In the genomic region with DNA sequence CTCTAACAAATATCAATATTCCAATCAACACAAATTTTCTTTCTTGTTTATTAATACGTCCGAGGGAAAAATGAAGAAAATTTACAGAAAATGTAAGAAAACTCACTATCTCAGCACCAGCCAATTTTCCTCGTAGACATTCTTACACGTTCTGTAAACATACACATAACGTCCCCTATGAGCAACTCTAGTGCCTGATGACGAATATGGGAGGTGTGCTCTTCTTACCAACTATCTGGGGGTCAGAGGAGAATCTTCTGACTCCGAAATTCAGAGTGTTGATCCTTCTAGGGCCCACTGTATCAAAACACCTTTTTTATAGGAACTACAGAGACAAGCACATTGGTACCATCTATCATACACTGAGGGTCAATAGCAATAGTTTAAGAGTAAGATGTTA, we compare ENCODE assay signal across 23 cellular contexts.
DNase-seq lines count a peak whose midpoint lies in the region; ATAC-seq and TF ChIP-seq lines count a peak whose summit lies in the region.
"Had no signal": no experiment of that assay in that cellular context is flagged by ENCODE, and none has a peak within 500 bp of the region (broad histone marks: within the 10 kb centered on the region; RNA-seq: fewer than 3 reads in every experiment).

No MANE protein-coding gene starts in this region.

- H3K9me3 Mint-ChIP-seq in activated CD8-positive, alpha-beta memory T cell treated with anti-CD3 and anti-CD28 coated beads, Interleukin-2, amount 10 ng/mL, durations not matched to agents 7 days and 5 days (ENCODE audit: low read depth): peaks cover 9% of the 10 kb centered on the region

- no peak overlapping the region for H3K4me3 Mint-ChIP-seq in activated CD8-positive, alpha-beta memory T cell treated with anti-CD3 and anti-CD28 coated beads, Interleukin-2, amount 10 ng/mL, durations not matched to agents 7 days and 5 days
- H3K4me3 Mint-ChIP-seq: CD8-positive, alpha-beta memory T cell had no signal

- WGBS in mesodermal cell (ENCODE audit: insufficient coverage in 2 of 2), 2 experiments: 100% methylated on average over 4 of the region's 7 CpGs; no CpG with 5 or more reads in 1 of the 2 experiments

- no peaks in the 10 kb centered on the region for H3K9me3 ChIP-seq in cardiac muscle cell (ENCODE audit: low read depth)
- H3K9me3 ChIP-seq in mesodermal cell (ENCODE audit: control insufficient read depth, low read length): peaks cover 30% of the 10 kb centered on the region
- no peaks in the 10 kb centered on the region for H3K9me3 ChIP-seq in uterus

- H3K27me3 ChIP-seq in cardiac muscle cell (no peaks in the 10 kb centered on the region), uterus (no peaks in the 10 kb centered on the region)
- H3K27me3 ChIP-seq: Peyer's patch had no signal

- CTCF ChIA-PET in activated CD8-positive, alpha-beta memory T cell treated with anti-CD3 and anti-CD28 coated beads, Interleukin-2, amount 10 ng/mL, durations not matched to agents 7 days and 5 days (lab: Charles Lee): interaction anchor here (0.6 kb wide), 1 partner anchor 816 kb away, joined by 3 read pairs; no protein-coding TSS in a partner anchor

- H3K36me3 Mint-ChIP-seq in activated CD8-positive, alpha-beta memory T cell treated with anti-CD3 and anti-CD28 coated beads, Interleukin-2, amount 10 ng/mL, durations not matched to agents 7 days and 5 days: peaks cover 33% of the 10 kb centered on the region

- intact Hi-C loops in left ventricle myocardium superior (cut with micrococcal nuclease): no loop called here
- intact Hi-C loops in uterus (cut with DNase I; ENCODE audit: low total_unique reads): no loop called here
- intact Hi-C loops in posterior cingulate gyrus (cut with DNase I): no loop called here

- ATAC-seq in left ventricle myocardium superior: no peak
- no peak for ATAC-seq in activated CD8-positive, alpha-beta memory T cell treated with anti-CD3 and anti-CD28 coated beads, Interleukin-2, amount 10 ng/mL, durations not matched to agents 7 days and 5 days

- no peak for TF ChIP-seq POLR2A in uterus (IDR thresholded peaks at IDR 0.05)

- TF ChIP-seq CTCF in cardiac muscle cell (IDR thresholded peaks at IDR 0.05; ENCODE audit: low read depth, low read length) (no peak), uterus (IDR thresholded peaks at IDR 0.05) (no peak)

- H3K4me1 Mint-ChIP-seq in activated CD8-positive, alpha-beta memory T cell treated with anti-CD3 and anti-CD28 coated beads, Interleukin-2, amount 10 ng/mL, durations not matched to agents 7 days and 5 days: peaks cover 5% of the 10 kb centered on the region
- H3K4me1 Mint-ChIP-seq: CD8-positive, alpha-beta memory T cell had no signal

- peak overlapping the region; percentile 94 for H3K27ac ChIP-seq in cardiac muscle cell
- peak overlapping the region; percentile 69 for H3K27ac ChIP-seq in mesodermal cell (ENCODE audit: low read depth, low read length, severe bottlenecking)
- H3K27ac ChIP-seq in uterus: peak overlapping the region; percentile 10 to 37
- H3K27ac ChIP-seq: 22Rv1 had no signal

- H3K27ac Mint-ChIP-seq in activated CD8-positive, alpha-beta memory T cell treated with anti-CD3 and anti-CD28 coated beads, Interleukin-2, amount 10 ng/mL, durations not matched to agents 7 days and 5 days: no peak overlapping the region
- H3K27ac Mint-ChIP-seq: CD8-positive, alpha-beta memory T cell had no signal

- H3K4me3 ChIP-seq in cardiac muscle cell: no peak overlapping the region
- H3K4me3 ChIP-seq in mesodermal cell (ENCODE audit: extremely low read depth, insufficient read depth, low read length, poor library complexity, severe bottlenecking): no peak overlapping the region
- no peak overlapping the region for H3K4me3 ChIP-seq in uterus
- H3K4me3 ChIP-seq: Peyer's patch had no signal

- H3K4me1 ChIP-seq in cardiac muscle cell (ENCODE audit: low read depth): peaks cover 51% of the 10 kb centered on the region
- peaks cover 19% of the 10 kb centered on the region for H3K4me1 ChIP-seq in mesodermal cell (ENCODE audit: control insufficient read depth, insufficient read depth, low read length, poor library complexity, severe bottlenecking)
- peaks cover 0 to 10% of the 10 kb centered on the region in 2 donors for H3K4me1 ChIP-seq in uterus
- H3K4me1 ChIP-seq: Peyer's patch had no signal

- H3K36me3 ChIP-seq in cardiac muscle cell: no peaks in the 10 kb centered on the region
- peaks cover 40% of the 10 kb centered on the region for H3K36me3 ChIP-seq in mesodermal cell (ENCODE audit: control insufficient read depth, insufficient read depth, low read length)
- H3K36me3 ChIP-seq in uterus: no peaks in the 10 kb centered on the region
- H3K36me3 ChIP-seq: Peyer's patch had no signal

- DNase-seq in cardiac muscle cell (ENCODE audit: low read depth in 1 of 2, low spot score in 1 of 2) (no peak), left ventricle myocardium superior (no peak), fibroblast of gingiva (ENCODE audit: low read depth) (peak; percentile 8), uterus (no peak), posterior cingulate gyrus (no peak)
- DNase-seq in activated CD8-positive, alpha-beta memory T cell treated with anti-CD3 and anti-CD28 coated beads, Interleukin-2, amount 10 ng/mL, durations not matched to agents 7 days and 5 days: no peak
- no peak for DNase-seq in activated CD8-positive, alpha-beta memory T cell treated with anti-CD3 and anti-CD28 coated beads, Interleukin-2, amount 50 U/mL, for 4 hours
- DNase-seq: ACHN; AML-193; Calu3; CD8-positive, alpha-beta memory T cell; DMS153; GOT3; KG1; NCI-H1694; NCI-H2081; NCI-H2171; NCI-H345; NCI-H524; NCI-H82; Peyer's patch had no signal

- H3K27me3 Mint-ChIP-seq in activated CD8-positive, alpha-beta memory T cell treated with anti-CD3 and anti-CD28 coated beads, Interleukin-2, amount 10 ng/mL, durations not matched to agents 7 days and 5 days: no peaks in the 10 kb centered on the region

Comparison
In these comparisons a context has a peak if more than half of its experiments do, and no peak if none do; other contexts are left out.
1. H3K27ac ChIP-seq: peak in every context shown above with its lines; median percentile 94 in cardiac muscle cell; 69 in mesodermal cell; 24 in uterus.